ENCODE assay signal across 18 cellular contexts in the genomic region with DNA sequence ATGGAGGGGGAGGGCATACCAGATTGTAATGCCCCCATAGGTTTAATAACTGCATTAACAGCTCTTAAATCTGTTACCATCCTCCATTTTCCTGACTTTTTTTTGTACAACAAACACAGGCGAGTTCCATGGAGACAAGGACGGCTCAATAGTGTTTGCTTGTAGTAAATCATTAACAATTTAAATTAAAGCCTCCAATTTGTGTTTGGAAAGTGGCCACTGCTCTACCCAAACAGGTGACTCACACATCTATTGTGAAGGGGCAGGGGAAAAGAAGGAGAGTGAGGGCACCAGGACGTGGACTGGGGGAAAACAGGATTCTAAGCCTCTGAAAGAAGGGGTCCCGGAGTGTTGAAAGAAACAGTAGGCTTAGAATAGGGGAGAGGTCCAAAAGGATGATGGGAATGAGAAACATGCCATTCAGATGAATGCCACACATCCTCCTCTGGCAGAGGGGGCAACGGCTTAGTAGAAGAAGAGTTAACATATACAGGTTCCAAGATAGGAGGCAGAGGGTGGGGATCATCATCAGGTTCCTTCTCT. TPM values are rescaled to one million over a fixed set of nuclear protein-coding genes. Genes with fewer than 3 reads are reported as not detected.
DNase-seq lines count a peak whose midpoint lies in the region; ATAC-seq, FAIRE-seq and TF ChIP-seq lines count a peak whose summit lies in the region.
"Had no signal": no experiment of that assay in that cellular context is flagged by ENCODE, and none has a peak within 500 bp of the region (broad histone marks: within the 10 kb centered on the region; RNA-seq: fewer than 3 reads in every experiment).

No MANE protein-coding gene starts in this region.

- H3K27me3 ChIP-seq in body of pancreas: no peaks in the 10 kb centered on the region
- H3K27me3 ChIP-seq in left lung: no peaks in the 10 kb centered on the region
- no peaks in the 10 kb centered on the region for H3K27me3 ChIP-seq in small intestine (ENCODE audit: control insufficient read depth in 2 of 2, insufficient read depth in 2 of 2, low read length in 2 of 2)
- H3K27me3 ChIP-seq: BE2C had no signal

- H3K4me1 ChIP-seq in body of pancreas (peaks cover 12% of the 10 kb centered on the region), left lung (no peaks in the 10 kb centered on the region), small intestine (ENCODE audit: control insufficient read depth in 2 of 2, insufficient read depth in 1 of 2, low read depth in 1 of 2, low read length in 1 of 2) (no peaks in the 10 kb centered on the region)
- H3K4me1 ChIP-seq: BE2C had no signal

- intact Hi-C loops in body of pancreas (cut with DNase I): no loop called here
- intact Hi-C loops in left lung (cut with DNase I): no loop called here

- no peak for TF ChIP-seq CTCF in body of pancreas (IDR thresholded peaks at IDR 0.05)
- TF ChIP-seq CTCF in left lung (IDR thresholded peaks at IDR 0.05): no peak

- ATAC-seq in body of pancreas: no peak
- peak; percentile 21 for ATAC-seq in left lung
- ATAC-seq: GM23338 had no signal

- H3K9me3 ChIP-seq in body of pancreas: no peaks in the 10 kb centered on the region
- H3K9me3 ChIP-seq in left lung: no peaks in the 10 kb centered on the region
- H3K9me3 ChIP-seq in small intestine (ENCODE audit: control insufficient read depth, low read depth): no peaks in the 10 kb centered on the region
- H3K9me3 ChIP-seq: BE2C had no signal

- DNase-seq in DMS53 (lab: John Stamatoyannopoulos, UW): peak; percentile 96
- peak; percentile 22 to 61 (median 47) for DNase-seq in body of pancreas
- DNase-seq in left lung: no peak
- DNase-seq in small intestine: peak; percentile 54
- no peak for DNase-seq in stimulated activated CD4-positive, alpha-beta T cell treated with anti-CD3 and anti-CD28 coated beads, Interleukin-4, amount 100 ng/mL, for 4 hours
- DNase-seq in SK-N-DZ (ENCODE audit: low spot score): no peak
- no peak for DNase-seq in NCI-H1105 (lab: John Stamatoyannopoulos, UW)
- DNase-seq: BE2C; CD4-positive, alpha-beta T cell; GF-D8; NCI-H1048; NCI-H146; NCI-H524 treated with DMSO at 0.1 percent for 48 hours; RPMI8226 had no signal

- WGBS in body of pancreas, 2 donors: 31 to 36% methylated on average over 5 of the region's 5 CpGs
- WGBS in small intestine, 3 donors: 21 to 66% (median 35%) methylated on average over 5 of the region's 5 CpGs

- peak overlapping the region in 1 of 4 donors; percentile 36 for H3K27ac ChIP-seq in body of pancreas
- H3K27ac ChIP-seq in left lung: no peak overlapping the region
- H3K27ac ChIP-seq in small intestine (ENCODE audit: low read depth in 1 of 2, low read length in 1 of 2): no peak overlapping the region
- H3K27ac ChIP-seq: HL-60 had no signal

- H3K36me3 ChIP-seq in body of pancreas (replicated peaks in 1 of 2; ENCODE audit: insufficient read depth in 1 of 2, low read depth in 2 of 2): no peaks in the 10 kb centered on the region
- no peaks in the 10 kb centered on the region for H3K36me3 ChIP-seq in left lung
- no peaks in the 10 kb centered on the region for H3K36me3 ChIP-seq in small intestine (ENCODE audit: control insufficient read depth in 2 of 2, insufficient read depth in 2 of 2, low read length in 2 of 2)
- H3K36me3 ChIP-seq: BE2C had no signal

- TF ChIP-seq POLR2A in body of pancreas (IDR thresholded peaks at IDR 0.05): no peak

- H3K4me3 ChIP-seq in body of pancreas (no peak overlapping the region), left lung (no peak overlapping the region), small intestine (ENCODE audit: low read depth in 1 of 2, low read length in 2 of 2) (no peak overlapping the region)
- H3K4me3 ChIP-seq: GM23338 had no signal

- no peak for FAIRE-seq in small intestine (lab: Jason Lieb, UNC)
- FAIRE-seq: GM12892 had no signal

RNA-seq across cellular contexts. Expression of a gene that starts 6.9 kb away (rescaled TPM):
- total RNA-seq in body of pancreas (not detected), left lung (not detected)
- polyA plus RNA-seq in small intestine: not detected
- polyA plus RNA-seq in SK-N-DZ (2014; cell fraction: cytosol; rRNA removed): not detected in 2 replicates
- not detected in 2 replicates for polyA plus RNA-seq in SK-N-DZ (2014; cell fraction: nucleus; rRNA removed)
- total RNA-seq: CD4-positive, alpha-beta T cell; GM23338 had no signal
- polyA plus RNA-seq: AG04450, GM23338 had no signal

RNA-seq across cellular contexts. Expression of a gene that starts 43.5 kb away (rescaled TPM):
- total RNA-seq in body of pancreas: 1 to 10 TPM in 1 of 2 donors, under 1 TPM in 1; 0.66 to 1.8 TPM
- 1 to 10 TPM; 3.8 to 7.1 TPM for total RNA-seq in left lung
- polyA plus RNA-seq in small intestine: 1 to 10 TPM; 1.6 to 4.3 (median 1.8) TPM
- polyA plus RNA-seq in SK-N-DZ (2014; cell fraction: cytosol; rRNA removed): 24.9 and 26.1 TPM in 2 replicates
- 14.4 and 24.6 TPM in 2 replicates for polyA plus RNA-seq in SK-N-DZ (2014; cell fraction: nucleus; rRNA removed)

RNA-seq across cellular contexts. Expression of a gene that starts 43.6 kb away (rescaled TPM):
- total RNA-seq in body of pancreas (10 to 100 TPM in 1 of 2 donors, 1 to 10 TPM in 1; 8.3 to 10.5 TPM), left lung (10 to 100 TPM; 20.6 to 25.5 TPM)
- polyA plus RNA-seq in small intestine: 10 to 100 TPM; 18.0 to 21.7 (median 20.8) TPM
- 14.8 and 17.3 TPM in 2 replicates for polyA plus RNA-seq in SK-N-DZ (2014; cell fraction: cytosol; rRNA removed)
- polyA plus RNA-seq in SK-N-DZ (2014; cell fraction: nucleus; rRNA removed): 44.3 and 44.7 TPM in 2 replicates

RNA-seq across cellular contexts. Expression of a gene that starts 43.8 kb away (rescaled TPM):
- 10 to 100 TPM; 11.4 to 20.8 TPM for total RNA-seq in body of pancreas
- 1 to 10 TPM; 7.0 to 10.0 TPM for total RNA-seq in left lung
- 1 to 10 TPM in 2 of 3 donors, not detected in 1; 3.2 to 5.5 TPM for polyA plus RNA-seq in small intestine
- polyA plus RNA-seq in SK-N-DZ (2014; cell fraction: cytosol; rRNA removed): 5.7 and 5.8 TPM in 2 replicates
- 3.9 and 12.2 TPM in 2 replicates for polyA plus RNA-seq in SK-N-DZ (2014; cell fraction: nucleus; rRNA removed)
- total RNA-seq: CD4-positive, alpha-beta T cell had no signal
- polyA plus RNA-seq: AG04450 had no signal

Comparison
In these comparisons a context has a peak if more than half of its experiments do, and no peak if none do; other contexts are left out.
1. DNase-seq: peak in DMS53 (single experiment), body of pancreas (4 of 4) and small intestine (single experiment); none in left lung (0 of 2), stimulated activated CD4-positive, alpha-beta T cell treated with anti-CD3 and anti-CD28 coated beads, Interleukin-4, amount 100 ng/mL, for 4 hours (0 of 2), SK-N-DZ (single experiment) and NCI-H1105 (single experiment).